13 cellular contexts compared by ENCODE assay signal in the genomic region with DNA sequence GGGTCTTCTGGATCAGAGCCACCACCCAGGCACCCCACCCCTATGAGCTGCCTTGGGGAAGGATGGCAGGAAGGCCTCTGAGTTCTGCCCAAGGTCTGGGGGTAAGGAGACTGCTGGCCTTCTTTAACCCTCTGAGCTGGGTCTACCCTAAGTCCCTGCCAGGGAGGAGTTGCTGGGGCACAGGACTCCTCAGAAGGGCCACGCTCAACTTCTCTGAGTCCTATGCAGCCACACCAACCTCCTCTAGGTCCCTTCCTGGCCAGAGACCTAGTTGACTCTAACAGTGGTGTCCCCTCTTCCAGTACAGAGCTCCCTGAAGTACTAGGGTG. TPM values are rescaled to one million over a fixed set of nuclear protein-coding genes. Genes with fewer than 3 reads are reported as not detected.
DNase-seq lines count a peak whose midpoint lies in the region; ATAC-seq and TF ChIP-seq lines count a peak whose summit lies in the region.
"Had no signal": no experiment of that assay in that cellular context is flagged by ENCODE, and none has a peak within 500 bp of the region (broad histone marks: within the 10 kb centered on the region; RNA-seq: fewer than 3 reads in every experiment).

No MANE protein-coding gene starts in this region.

- H3K9me3 ChIP-seq in HEK293 (ENCODE audit: control insufficient read depth, insufficient read depth, low read depth, low read length) = no peaks in the 10 kb centered on the region
- no peaks in the 10 kb centered on the region for H3K9me3 ChIP-seq in HUES6 (ENCODE audit: control insufficient read depth, insufficient read depth, low read depth, low read length)
- H3K9me3 ChIP-seq: mucosa of descending colon, stomach had no signal

- H3K27ac Mint-ChIP-seq in naive thymus-derived CD8-positive, alpha-beta T cell = peak overlapping the region in 2 of 10 donors; percentile 11 to 15

- no peak for DNase-seq in naive thymus-derived CD8-positive, alpha-beta T cell
- no peak for DNase-seq in KBM-7
- DNase-seq in NCI-H526 (lab: John Stamatoyannopoulos, UW) = no peak
- DNase-seq: cortex of kidney, Kasumi-1, stomach, T1000 had no signal

- no peak overlapping the region for H3K27ac ChIP-seq in HEK293 (ENCODE audit: extremely low read depth, low read depth, low read length)
- no peak overlapping the region for H3K27ac ChIP-seq in HUES6 (ENCODE audit: low read depth, low read length)
- H3K27ac ChIP-seq: stomach had no signal

- H3K4me3 ChIP-seq in HEK293 (ENCODE audit: low read depth, low read length) = no peak overlapping the region
- no peak overlapping the region for H3K4me3 ChIP-seq in HUES6 (ENCODE audit: low read depth, low read length)
- H3K4me3 ChIP-seq: mucosa of descending colon, stomach had no signal

- in situ Hi-C loops in KBM-7 (cut with MboI; ENCODE audit: low pct_unique_long_range_greater_than_20kb, low sequenced_read_pairs) = no loop called here

- peaks cover 37% of the 10 kb centered on the region for H3K27me3 ChIP-seq in HUES6 (ENCODE audit: control insufficient read depth, insufficient read depth, low read length)

- H3K36me3 ChIP-seq in HEK293 (ENCODE audit: control insufficient read depth in 2 of 2, insufficient read depth in 1 of 2, low read length in 2 of 2) (no peaks in the 10 kb centered on the region), HUES6 (ENCODE audit: control insufficient read depth, insufficient read depth, low read length) (no peaks in the 10 kb centered on the region)
- H3K36me3 ChIP-seq: stomach had no signal

- CTCF ChIA-PET in HEK293 (lab: Yijun Ruan, JAX) = interaction anchor here (0.6 to 6.1 kb wide), 11 partner anchors 8 to 156 kb away, joined by 3 to 41 read pairs (median 4); no protein-coding TSS in a partner anchor

- H3K9ac ChIP-seq in HUES6 (ENCODE audit: low read length) = peak overlapping the region; percentile 6

- H3K9me3 Mint-ChIP-seq in naive thymus-derived CD8-positive, alpha-beta T cell = no peaks in the 10 kb centered on the region

- peaks cover 5 to 32% (median 16%) of the 10 kb centered on the region in 5 donors for H3K27me3 Mint-ChIP-seq in naive thymus-derived CD8-positive, alpha-beta T cell

- H3K4me1 ChIP-seq in HEK293 (ENCODE audit: control insufficient read depth, insufficient read depth, low read length) = no peaks in the 10 kb centered on the region
- H3K4me1 ChIP-seq in HUES6 (ENCODE audit: control insufficient read depth, insufficient read depth, low read length) = peaks cover 29% of the 10 kb centered on the region

- peaks cover 14 to 35% (median 23%) of the 10 kb centered on the region in 4 donors for H3K4me1 Mint-ChIP-seq in naive thymus-derived CD8-positive, alpha-beta T cell

- TF ChIP-seq CTCF in HEK293 (tag by site-specific recombination; IDR thresholded peaks at IDR 0.05) = no peak

- H3K4me3 Mint-ChIP-seq in naive thymus-derived CD8-positive, alpha-beta T cell = peak overlapping the region in 1 of 10 donors; percentile 10

- H3K36me3 Mint-ChIP-seq in naive thymus-derived CD8-positive, alpha-beta T cell = no peaks in the 10 kb centered on the region

- POLR2A ChIA-PET in HEK293 (lab: Yijun Ruan, JAX) = interaction anchor here (0.9 to 1.5 kb wide), 5 partner anchors 12 to 95 kb away, joined by 3 to 5 read pairs (median 4); partner anchors contain the start of genes ATP5MK and PDCD11
- POLR2A ChIA-PET in naive thymus-derived CD8-positive, alpha-beta T cell (lab: Charles Lee) = no interaction called here

- ATAC-seq in GM18909 (IDR thresholded peaks at IDR 0.05; ENCODE audit: poor library complexity, unreplicated experiment) = peak; percentile 31
- ATAC-seq in naive thymus-derived CD8-positive, alpha-beta T cell = peak; percentile 13 to 35
- no peak for ATAC-seq in GM21367 (IDR thresholded peaks at IDR 0.05; ENCODE audit: unreplicated experiment)

TF ChIP-seq in HEK293, 187 proteins besides CTCF, POLR2A, EP300 and RAD21:
- TF ChIP-seq SP7 (tag by site-specific recombination; IDR thresholded peaks at IDR 0.05) = 0 out of 2 replicates have a peak, but pooled peaks have one; percentile 0
- no peak for TF ChIP-seq ZNF292 (tag by site-specific recombination; IDR thresholded peaks at IDR 0.05; ENCODE audit: borderline replicate concordance, low read depth)
TF ChIP-seq in HEK293: peak in this region for 1.

RNA-seq across cellular contexts. Expression of gene NEURL1, which starts 2.6 kb away (rescaled TPM):
- total RNA-seq in naive thymus-derived CD8-positive, alpha-beta T cell = 1 to 10 TPM; 1.2 to 1.3 TPM
- polyA plus RNA-seq in naive thymus-derived CD8-positive, alpha-beta T cell = under 1 TPM; 0.17 to 0.73 (median 0.72) TPM
- total RNA-seq: fibroblast of lung had no signal

RNA-seq across cellular contexts. Expression of gene CALHM3, which starts 11.9 kb away (rescaled TPM):
- not detected for total RNA-seq in naive thymus-derived CD8-positive, alpha-beta T cell
- polyA plus RNA-seq in naive thymus-derived CD8-positive, alpha-beta T cell = not detected
- total RNA-seq: fibroblast of lung, mucosa of descending colon, stomach had no signal
- polyA plus RNA-seq: fibroblast of lung, stomach had no signal

RNA-seq across cellular contexts. Expression of gene CALHM1, which starts 32.2 kb away (rescaled TPM):
- not detected for total RNA-seq in naive thymus-derived CD8-positive, alpha-beta T cell
- under 1 TPM in 1 of 3 donors, not detected in 2; 0.05 TPM for polyA plus RNA-seq in naive thymus-derived CD8-positive, alpha-beta T cell
- total RNA-seq: fibroblast of lung, mucosa of descending colon, stomach had no signal
- polyA plus RNA-seq: fibroblast of lung, stomach had no signal

RNA-seq across cellular contexts. Expression of gene CALHM2, which starts 38.8 kb away (rescaled TPM):
- 10 to 100 TPM; 18.6 to 22.4 TPM for total RNA-seq in naive thymus-derived CD8-positive, alpha-beta T cell
- polyA plus RNA-seq in naive thymus-derived CD8-positive, alpha-beta T cell = 10 to 100 TPM in 1 of 3 donors, 1 to 10 TPM in 2; 3.0 to 16.8 (median 5.8) TPM
